ENCODE assay signal across 1 cellular context in genomic region chr1:85277802-85278201, GRCh38.
TF ChIP-seq lines count a peak whose summit lies in the region.

No MANE protein-coding gene starts in this region.

TF ChIP-seq in GM23338, 12 proteins besides CTCF, POLR2A, EP300 and RAD21:
- TF ChIP-seq NANOG (IDR thresholded peaks at IDR 0.05; ENCODE audit: borderline replicate concordance), result no peak
- TF ChIP-seq CREB1 (CRISPR knock-in tag; IDR thresholded peaks at IDR 0.05; ENCODE audit: low read depth), result no peak
- TF ChIP-seq STAT1 (IDR thresholded peaks at IDR 0.05; ENCODE audit: unreplicated experiment), result no peak
- TF ChIP-seq EZH2 (IDR thresholded peaks at IDR 0.05; ENCODE audit: low read depth, unreplicated experiment), result no peak
- TF ChIP-seq ZNF331 (CRISPR knock-in tag; IDR thresholded peaks at IDR 0.05; ENCODE audit: low read depth), result no peak
- TF ChIP-seq, protein P1, sequence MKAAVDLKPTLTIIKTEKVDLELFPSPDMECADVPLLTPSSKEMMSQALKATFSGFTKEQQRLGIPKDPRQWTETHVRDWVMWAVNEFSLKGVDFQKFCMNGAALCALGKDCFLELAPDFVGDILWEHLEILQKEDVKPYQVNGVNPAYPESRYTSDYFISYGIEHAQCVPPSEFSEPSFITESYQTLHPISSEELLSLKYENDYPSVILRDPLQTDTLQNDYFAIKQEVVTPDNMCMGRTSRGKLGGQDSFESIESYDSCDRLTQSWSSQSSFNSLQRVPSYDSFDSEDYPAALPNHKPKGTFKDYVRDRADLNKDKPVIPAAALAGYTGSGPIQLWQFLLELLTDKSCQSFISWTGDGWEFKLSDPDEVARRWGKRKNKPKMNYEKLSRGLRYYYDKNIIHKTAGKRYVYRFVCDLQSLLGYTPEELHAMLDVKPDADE (IDR thresholded peaks at IDR 0.05), result no peak
- TF ChIP-seq ZNF114 (CRISPR knock-in tag; IDR thresholded peaks at IDR 0.05), result no peak
- no peak for TF ChIP-seq EZH2phosphoT487 (IDR thresholded peaks at IDR 0.05; ENCODE audit: unreplicated experiment)
- TF ChIP-seq, protein P2, sequence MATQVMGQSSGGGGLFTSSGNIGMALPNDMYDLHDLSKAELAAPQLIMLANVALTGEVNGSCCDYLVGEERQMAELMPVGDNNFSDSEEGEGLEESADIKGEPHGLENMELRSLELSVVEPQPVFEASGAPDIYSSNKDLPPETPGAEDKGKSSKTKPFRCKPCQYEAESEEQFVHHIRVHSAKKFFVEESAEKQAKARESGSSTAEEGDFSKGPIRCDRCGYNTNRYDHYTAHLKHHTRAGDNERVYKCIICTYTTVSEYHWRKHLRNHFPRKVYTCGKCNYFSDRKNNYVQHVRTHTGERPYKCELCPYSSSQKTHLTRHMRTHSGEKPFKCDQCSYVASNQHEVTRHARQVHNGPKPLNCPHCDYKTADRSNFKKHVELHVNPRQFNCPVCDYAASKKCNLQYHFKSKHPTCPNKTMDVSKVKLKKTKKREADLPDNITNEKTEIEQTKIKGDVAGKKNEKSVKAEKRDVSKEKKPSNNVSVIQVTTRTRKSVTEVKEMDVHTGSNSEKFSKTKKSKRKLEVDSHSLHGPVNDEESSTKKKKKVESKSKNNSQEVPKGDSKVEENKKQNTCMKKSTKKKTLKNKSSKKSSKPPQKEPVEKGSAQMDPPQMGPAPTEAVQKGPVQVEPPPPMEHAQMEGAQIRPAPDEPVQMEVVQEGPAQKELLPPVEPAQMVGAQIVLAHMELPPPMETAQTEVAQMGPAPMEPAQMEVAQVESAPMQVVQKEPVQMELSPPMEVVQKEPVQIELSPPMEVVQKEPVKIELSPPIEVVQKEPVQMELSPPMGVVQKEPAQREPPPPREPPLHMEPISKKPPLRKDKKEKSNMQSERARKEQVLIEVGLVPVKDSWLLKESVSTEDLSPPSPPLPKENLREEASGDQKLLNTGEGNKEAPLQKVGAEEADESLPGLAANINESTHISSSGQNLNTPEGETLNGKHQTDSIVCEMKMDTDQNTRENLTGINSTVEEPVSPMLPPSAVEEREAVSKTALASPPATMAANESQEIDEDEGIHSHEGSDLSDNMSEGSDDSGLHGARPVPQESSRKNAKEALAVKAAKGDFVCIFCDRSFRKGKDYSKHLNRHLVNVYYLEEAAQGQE (IDR thresholded peaks at IDR 0.05; ENCODE audit: unreplicated experiment), result no peak
- TF ChIP-seq JUNB (IDR thresholded peaks at IDR 0.05; ENCODE audit: unreplicated experiment), result no peak
- TF ChIP-seq, protein P3, sequence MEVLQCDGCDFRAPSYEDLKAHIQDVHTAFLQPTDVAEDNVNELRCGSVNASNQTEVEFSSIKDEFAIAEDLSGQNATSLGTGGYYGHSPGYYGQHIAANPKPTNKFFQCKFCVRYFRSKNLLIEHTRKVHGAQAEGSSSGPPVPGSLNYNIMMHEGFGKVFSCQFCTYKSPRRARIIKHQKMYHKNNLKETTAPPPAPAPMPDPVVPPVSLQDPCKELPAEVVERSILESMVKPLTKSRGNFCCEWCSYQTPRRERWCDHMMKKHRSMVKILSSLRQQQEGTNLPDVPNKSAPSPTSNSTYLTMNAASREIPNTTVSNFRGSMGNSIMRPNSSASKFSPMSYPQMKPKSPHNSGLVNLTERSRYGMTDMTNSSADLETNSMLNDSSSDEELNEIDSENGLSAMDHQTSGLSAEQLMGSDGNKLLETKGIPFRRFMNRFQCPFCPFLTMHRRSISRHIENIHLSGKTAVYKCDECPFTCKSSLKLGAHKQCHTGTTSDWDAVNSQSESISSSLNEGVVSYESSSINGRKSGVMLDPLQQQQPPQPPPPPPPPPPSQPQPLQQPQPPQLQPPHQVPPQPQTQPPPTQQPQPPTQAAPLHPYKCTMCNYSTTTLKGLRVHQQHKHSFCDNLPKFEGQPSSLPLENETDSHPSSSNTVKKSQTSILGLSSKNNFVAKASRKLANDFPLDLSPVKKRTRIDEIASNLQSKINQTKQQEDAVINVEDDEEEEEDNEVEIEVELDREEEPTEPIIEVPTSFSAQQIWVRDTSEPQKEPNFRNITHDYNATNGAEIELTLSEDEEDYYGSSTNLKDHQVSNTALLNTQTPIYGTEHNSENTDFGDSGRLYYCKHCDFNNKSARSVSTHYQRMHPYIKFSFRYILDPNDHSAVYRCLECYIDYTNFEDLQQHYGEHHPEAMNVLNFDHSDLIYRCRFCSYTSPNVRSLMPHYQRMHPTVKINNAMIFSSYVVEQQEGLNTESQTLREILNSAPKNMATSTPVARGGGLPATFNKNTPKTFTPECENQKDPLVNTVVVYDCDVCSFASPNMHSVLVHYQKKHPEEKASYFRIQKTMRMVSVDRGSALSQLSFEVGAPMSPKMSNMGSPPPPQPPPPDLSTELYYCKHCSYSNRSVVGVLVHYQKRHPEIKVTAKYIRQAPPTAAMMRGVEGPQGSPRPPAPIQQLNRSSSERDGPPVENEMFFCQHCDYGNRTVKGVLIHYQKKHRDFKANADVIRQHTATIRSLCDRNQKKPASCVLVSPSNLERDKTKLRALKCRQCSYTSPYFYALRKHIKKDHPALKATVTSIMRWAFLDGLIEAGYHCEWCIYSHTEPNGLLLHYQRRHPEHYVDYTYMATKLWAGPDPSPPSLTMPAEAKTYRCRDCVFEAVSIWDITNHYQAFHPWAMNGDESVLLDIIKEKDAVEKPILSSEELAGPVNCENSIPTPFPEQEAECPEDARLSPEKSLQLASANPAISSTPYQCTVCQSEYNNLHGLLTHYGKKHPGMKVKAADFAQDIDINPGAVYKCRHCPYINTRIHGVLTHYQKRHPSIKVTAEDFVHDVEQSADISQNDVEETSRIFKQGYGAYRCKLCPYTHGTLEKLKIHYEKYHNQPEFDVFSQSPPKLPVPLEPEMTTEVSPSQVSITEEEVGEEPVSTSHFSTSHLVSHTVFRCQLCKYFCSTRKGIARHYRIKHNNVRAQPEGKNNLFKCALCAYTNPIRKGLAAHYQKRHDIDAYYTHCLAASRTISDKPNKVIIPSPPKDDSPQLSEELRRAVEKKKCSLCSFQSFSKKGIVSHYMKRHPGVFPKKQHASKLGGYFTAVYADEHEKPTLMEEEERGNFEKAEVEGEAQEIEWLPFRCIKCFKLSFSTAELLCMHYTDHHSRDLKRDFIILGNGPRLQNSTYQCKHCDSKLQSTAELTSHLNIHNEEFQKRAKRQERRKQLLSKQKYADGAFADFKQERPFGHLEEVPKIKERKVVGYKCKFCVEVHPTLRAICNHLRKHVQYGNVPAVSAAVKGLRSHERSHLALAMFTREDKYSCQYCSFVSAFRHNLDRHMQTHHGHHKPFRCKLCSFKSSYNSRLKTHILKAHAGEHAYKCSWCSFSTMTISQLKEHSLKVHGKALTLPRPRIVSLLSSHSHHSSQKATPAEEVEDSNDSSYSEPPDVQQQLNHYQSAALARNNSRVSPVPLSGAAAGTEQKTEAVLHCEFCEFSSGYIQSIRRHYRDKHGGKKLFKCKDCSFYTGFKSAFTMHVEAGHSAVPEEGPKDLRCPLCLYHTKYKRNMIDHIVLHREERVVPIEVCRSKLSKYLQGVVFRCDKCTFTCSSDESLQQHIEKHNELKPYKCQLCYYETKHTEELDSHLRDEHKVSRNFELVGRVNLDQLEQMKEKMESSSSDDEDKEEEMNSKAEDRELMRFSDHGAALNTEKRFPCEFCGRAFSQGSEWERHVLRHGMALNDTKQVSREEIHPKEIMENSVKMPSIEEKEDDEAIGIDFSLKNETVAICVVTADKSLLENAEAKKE (CRISPR knock-in tag; IDR thresholded peaks at IDR 0.05), result no peak
- TF ChIP-seq POLR2AphosphoS5 (IDR thresholded peaks at IDR 0.05; ENCODE audit: low read depth), result no peak
TF ChIP-seq in GM23338: peak in this region for 0.
